Comparison of ENCODE assay signal across 1 cellular context in the genomic region with DNA sequence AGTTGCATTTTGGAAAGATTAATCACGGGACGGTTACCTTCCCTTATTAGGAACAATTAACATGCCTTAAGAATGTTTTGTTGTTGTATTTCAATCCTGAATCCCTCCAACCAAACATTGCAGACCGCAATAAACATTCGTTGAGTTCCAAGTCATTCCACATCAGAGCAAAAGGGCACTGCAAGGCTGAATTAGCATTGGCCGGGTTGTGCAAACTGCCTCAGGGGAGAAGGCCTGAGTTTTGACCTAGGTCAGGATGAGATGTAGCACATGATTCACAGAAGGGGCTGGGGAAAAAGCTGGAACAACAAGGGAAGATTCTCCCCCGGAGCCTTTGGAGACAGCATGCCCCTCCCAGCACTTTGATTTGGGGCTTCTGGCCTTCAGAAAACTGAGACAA.
TF ChIP-seq lines count a peak whose summit lies in the region.

No MANE protein-coding gene starts in this region.

TF ChIP-seq in GM23338, 12 proteins besides CTCF, POLR2A, EP300 and RAD21 (continued from another document):
- no peak for TF ChIP-seq REST (IDR thresholded peaks at IDR 0.05; ENCODE audit: unreplicated experiment)
- no peak for TF ChIP-seq NANOG (IDR thresholded peaks at IDR 0.05; ENCODE audit: borderline replicate concordance)
- TF ChIP-seq STAT1 (IDR thresholded peaks at IDR 0.05; ENCODE audit: unreplicated experiment), result no peak
- no peak for TF ChIP-seq ETS1 (IDR thresholded peaks at IDR 0.05)
- no peak for TF ChIP-seq EZH2phosphoT487 (IDR thresholded peaks at IDR 0.05; ENCODE audit: unreplicated experiment)
- TF ChIP-seq EZH2 (IDR thresholded peaks at IDR 0.05; ENCODE audit: low read depth, unreplicated experiment), result no peak
- TF ChIP-seq JUNB (IDR thresholded peaks at IDR 0.05; ENCODE audit: unreplicated experiment), result no peak
